ENCODE assay signal across 14 cellular contexts in genomic region chr6:137832110-137832509, GRCh38. TPM values are rescaled to one million over a fixed set of nuclear protein-coding genes. Genes with fewer than 3 reads are reported as not detected.
DNase-seq lines count a peak whose midpoint lies in the region; ATAC-seq and TF ChIP-seq lines count a peak whose summit lies in the region.
"Had no signal": no experiment of that assay in that cellular context is flagged by ENCODE, and none has a peak within 500 bp of the region (broad histone marks: within the 10 kb centered on the region; RNA-seq: fewer than 3 reads in every experiment).

No MANE protein-coding gene starts in this region.

- no peak for ATAC-seq in natural killer cell treated with Interleukin-12 subunit alpha and Interleukin-12 subunit beta and Interleukin-15 and Interleukin-18, amount 100 ng/mL, for 72 hours
- ATAC-seq in natural killer cell = no peak
- no peak for ATAC-seq in GM18907 (IDR thresholded peaks at IDR 0.05; ENCODE audit: unreplicated experiment)
- no peak for ATAC-seq in aorta (ENCODE audit: low FRiP score)

- no peak for TF ChIP-seq CTCF in natural killer cell (IDR thresholded peaks at IDR 0.05)
- no peak for TF ChIP-seq CTCF in fibroblast of pulmonary artery (IDR thresholded peaks at IDR 0.05; ENCODE audit: low read length, missing control alignments)
- TF ChIP-seq CTCF in neural progenitor cell (IDR thresholded peaks at IDR 0.05) = no peak

- DNase-seq in natural killer cell treated with Interleukin-12 subunit alpha and Interleukin-12 subunit beta and Interleukin-15 and Interleukin-18, amount 100 ng/mL, for 72 hours (ENCODE audit: low spot score) = no peak
- no peak for DNase-seq in natural killer cell
- peak; percentile 48 for DNase-seq in SK-MEL-5 (ENCODE audit: low read depth, low spot score)
- peak; percentile 81 for DNase-seq in fibroblast of pulmonary artery (ENCODE audit: low read depth)
- no peak for DNase-seq in aorta
- no peak for DNase-seq in NCI-H345 treated with DMSO at 0.1 percent for 48 hours (lab: John Stamatoyannopoulos, UW; ENCODE audit: unreplicated experiment)
- no peak for DNase-seq in neural progenitor cell (ENCODE audit: low spot score)
- DNase-seq: C1 segment of cervical spinal cord; stimulated activated CD4-positive, alpha-beta T cell treated with anti-CD3 and anti-CD28 coated beads, Interleukin-4, amount 100 ng/mL, for 4 hours had no signal

- intact Hi-C loops in natural killer cell (cut with micrococcal nuclease) = no loop called here
- intact Hi-C loops in aorta (cut with DNase I) = no loop called here

- no peaks in the 10 kb centered on the region for H3F3A ChIP-seq in neural progenitor cell (ENCODE audit: low read depth)

- H3K9me3 Mint-ChIP-seq in natural killer cell treated with Interleukin-12 subunit alpha and Interleukin-12 subunit beta and Interleukin-15 and Interleukin-18, amount 100 ng/mL, for 72 hours = peaks cover 13% of the 10 kb centered on the region
- H3K9me3 Mint-ChIP-seq in natural killer cell = no peaks in the 10 kb centered on the region
- peaks cover 3% of the 10 kb centered on the region for H3K9me3 Mint-ChIP-seq in neural progenitor cell

- H3K27ac ChIP-seq in aorta (ENCODE audit: low read depth in 1 of 2, low read length in 2 of 2) = no peak overlapping the region
- no peak overlapping the region for H3K27ac ChIP-seq in neural progenitor cell
- H3K27ac ChIP-seq: neutrophil, tibial nerve had no signal

- 82 to 88% methylated on average over 3 of the region's 3 CpGs for WGBS in aorta, 2 donors

- no peaks in the 10 kb centered on the region for H4K20me1 ChIP-seq in neural progenitor cell (ENCODE audit: low read depth)

- in situ Hi-C loops in SK-MEL-5 (cut with HindIII; ENCODE audit: low pct_unique_long_range_greater_than_20kb, low sequenced_read_pairs) = no loop called here

- H3K4me1 Mint-ChIP-seq in natural killer cell treated with Interleukin-12 subunit alpha and Interleukin-12 subunit beta and Interleukin-15 and Interleukin-18, amount 100 ng/mL, for 72 hours (ENCODE audit: low read depth in 2 of 2) = peaks cover 45% of the 10 kb centered on the region in 2 donors
- peaks cover 33 to 36% of the 10 kb centered on the region in 2 donors for H3K4me1 Mint-ChIP-seq in natural killer cell
- H3K4me1 Mint-ChIP-seq in neural progenitor cell = no peaks in the 10 kb centered on the region

- H3K27me3 Mint-ChIP-seq in natural killer cell treated with Interleukin-12 subunit alpha and Interleukin-12 subunit beta and Interleukin-15 and Interleukin-18, amount 100 ng/mL, for 72 hours = no peaks in the 10 kb centered on the region
- H3K27me3 Mint-ChIP-seq in natural killer cell (ENCODE audit: low read depth in 2 of 2) = no peaks in the 10 kb centered on the region
- H3K27me3 Mint-ChIP-seq in neural progenitor cell (ENCODE audit: insufficient read depth, low read depth) = peaks cover 2% of the 10 kb centered on the region

- peaks cover 0 to 1% of the 10 kb centered on the region in 2 donors for H3K27me3 ChIP-seq in aorta (ENCODE audit: control insufficient read depth in 1 of 2, insufficient read depth in 2 of 2, low read length in 1 of 2)
- H3K27me3 ChIP-seq in neural progenitor cell = no peaks in the 10 kb centered on the region
- H3K27me3 ChIP-seq: neutrophil, tibial nerve had no signal

- no peak overlapping the region for H3K9ac ChIP-seq in neural progenitor cell

- H3K27ac Mint-ChIP-seq in natural killer cell treated with Interleukin-12 subunit alpha and Interleukin-12 subunit beta and Interleukin-15 and Interleukin-18, amount 100 ng/mL, for 72 hours = peak overlapping the region; percentile 76 to 85
- H3K27ac Mint-ChIP-seq in natural killer cell (no peak overlapping the region), neural progenitor cell (no peak overlapping the region)
- H3K27ac Mint-ChIP-seq: dendritic cell treated with granulocyte-macrophage colony-stimulating factor and Interleukin-4, amounts not matched to agents 40 ng/mL and 50 ng/mL, for 4 days had no signal

- H3K36me3 Mint-ChIP-seq in natural killer cell treated with Interleukin-12 subunit alpha and Interleukin-12 subunit beta and Interleukin-15 and Interleukin-18, amount 100 ng/mL, for 72 hours = no peaks in the 10 kb centered on the region
- H3K36me3 Mint-ChIP-seq in natural killer cell (no peaks in the 10 kb centered on the region), neural progenitor cell (no peaks in the 10 kb centered on the region)

- peak overlapping the region; percentile 44 for H3K4me3 Mint-ChIP-seq in natural killer cell treated with Interleukin-12 subunit alpha and Interleukin-12 subunit beta and Interleukin-15 and Interleukin-18, amount 100 ng/mL, for 72 hours
- no peak overlapping the region for H3K4me3 Mint-ChIP-seq in natural killer cell
- no peak overlapping the region for H3K4me3 Mint-ChIP-seq in neural progenitor cell
- H3K4me3 Mint-ChIP-seq: dendritic cell treated with granulocyte-macrophage colony-stimulating factor and Interleukin-4, amounts not matched to agents 40 ng/mL and 50 ng/mL, for 4 days; T-helper 1 cell treated with Interleukin-12 subunit alpha and Interleukin-12 subunit beta and Interleukin-4 antibody, amounts not matched to agents 30 μg/mL and 1 μg/mL, for 36 hours had no signal

- H3K4me1 ChIP-seq in aorta (ENCODE audit: control insufficient read depth in 1 of 2, insufficient read depth in 2 of 2, low read length in 2 of 2) = no peaks in the 10 kb centered on the region
- no peaks in the 10 kb centered on the region for H3K4me1 ChIP-seq in neural progenitor cell
- H3K4me1 ChIP-seq: tibial nerve had no signal

- H3K79me2 ChIP-seq in neural progenitor cell (ENCODE audit: low read depth) = no peaks in the 10 kb centered on the region

- no peak overlapping the region for H2AFZ ChIP-seq in neural progenitor cell (replicated peaks)

- no peaks in the 10 kb centered on the region for H3K36me3 ChIP-seq in aorta (ENCODE audit: control insufficient read depth in 1 of 2, insufficient read depth in 2 of 2, low read length in 1 of 2)
- no peaks in the 10 kb centered on the region for H3K36me3 ChIP-seq in neural progenitor cell
- H3K36me3 ChIP-seq: neutrophil, tibial nerve had no signal

- H3K4me3 ChIP-seq in fibroblast of pulmonary artery (replicated peaks; ENCODE audit: low read depth, low read length) (no peak overlapping the region), aorta (ENCODE audit: low read length in 2 of 2) (no peak overlapping the region), neural progenitor cell (no peak overlapping the region)
- H3K4me3 ChIP-seq: tibial nerve had no signal

- H3K9me3 ChIP-seq in aorta (ENCODE audit: control insufficient read depth, low read length) (no peaks in the 10 kb centered on the region), neural progenitor cell (ENCODE audit: low read depth) (no peaks in the 10 kb centered on the region)
- H3K9me3 ChIP-seq: neutrophil, tibial nerve had no signal

- H3K4me2 ChIP-seq in neural progenitor cell = no peak overlapping the region

RNA-seq across cellular contexts. Expression of gene TNFAIP3, which starts 34.9 kb away (rescaled TPM):
- 100 to 1,000 TPM; 121 to 244 TPM for total RNA-seq in natural killer cell treated with Interleukin-12 subunit alpha and Interleukin-12 subunit beta and Interleukin-15 and Interleukin-18, amount 100 ng/mL, for 72 hours
- total RNA-seq in natural killer cell (1,000 to 10,000 TPM; 1,163 to 1,298 (median 1,241) TPM), aorta (10 to 100 TPM; 22.0 to 40.2 TPM), neural progenitor cell (ENCODE audit: low replicate concordance) (1.8 and 5.3 TPM in 2 replicates)
- total RNA-seq in SK-MEL-5 (2014; rRNA removed; shearing (Covaris generic)) = 107 and 110 TPM in 2 replicates
- 105 and 128 TPM in 2 replicates for polyA plus RNA-seq in SK-MEL-5 (2015; cell fraction: cytosol; rRNA removed)
- 645 and 654 TPM in 2 replicates for polyA plus RNA-seq in SK-MEL-5 (2015; cell fraction: nucleus; rRNA removed)
- polyA plus RNA-seq in aorta = 1 to 10 TPM; 4.9 to 5.6 TPM

Comparison
In these comparisons a context has a peak if more than half of its experiments do, and no peak if none do; other contexts are left out.
1. H3K27ac Mint-ChIP-seq: peak in natural killer cell treated with Interleukin-12 subunit alpha and Interleukin-12 subunit beta and Interleukin-15 and Interleukin-18, amount 100 ng/mL, for 72 hours (2 of 2); none in natural killer cell (0 of 2) and neural progenitor cell (single experiment).
2. DNase-seq: peak in SK-MEL-5 (single experiment) and fibroblast of pulmonary artery (single experiment); none in natural killer cell treated with Interleukin-12 subunit alpha and Interleukin-12 subunit beta and Interleukin-15 and Interleukin-18, amount 100 ng/mL, for 72 hours (single experiment), natural killer cell (single experiment), aorta (0 of 2), NCI-H345 treated with DMSO at 0.1 percent for 48 hours (single experiment) and neural progenitor cell (single experiment).